16 cellular contexts compared by ENCODE assay signal in the genomic region with DNA sequence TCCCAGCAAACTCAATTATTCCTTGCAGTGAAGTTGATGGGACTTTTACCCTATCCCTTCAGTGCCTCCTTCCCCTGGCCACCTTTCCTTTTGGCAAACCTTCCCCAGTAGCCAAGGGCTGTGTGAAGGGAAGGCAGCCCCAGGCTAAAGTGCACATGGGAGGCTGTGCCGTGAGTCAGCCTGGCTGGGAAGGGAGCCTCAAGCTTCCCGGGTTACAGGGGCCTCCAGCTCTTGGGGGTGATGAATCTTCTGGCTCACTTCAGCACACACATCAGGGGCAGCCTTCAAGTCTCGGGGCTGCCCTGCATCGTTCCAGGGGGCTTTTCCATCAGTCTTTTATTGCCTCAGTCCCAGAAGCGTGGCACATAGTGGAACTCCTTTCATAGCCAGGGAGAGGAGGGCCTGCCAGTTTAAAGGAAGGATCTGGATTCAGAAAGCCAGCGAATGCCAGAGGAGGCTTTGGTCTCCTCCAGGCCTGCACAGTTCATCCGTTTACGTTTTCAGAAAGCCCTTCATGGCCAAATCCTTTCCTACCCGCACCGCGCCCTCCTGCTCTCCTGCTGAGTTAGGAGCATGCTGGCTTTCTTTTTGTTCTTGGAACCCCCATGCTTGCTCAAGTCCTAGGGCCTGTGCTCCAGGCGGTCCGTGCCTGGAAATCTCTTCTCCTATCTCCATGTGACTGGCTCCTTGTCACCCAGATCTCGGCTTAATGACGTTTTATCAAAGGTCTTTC.
DNase-seq lines count a peak whose midpoint lies in the region; ATAC-seq, FAIRE-seq and TF ChIP-seq lines count a peak whose summit lies in the region.
"Had no signal": no experiment of that assay in that cellular context is flagged by ENCODE, and none has a peak within 500 bp of the region (broad histone marks: within the 10 kb centered on the region; RNA-seq: fewer than 3 reads in every experiment).

No MANE protein-coding gene starts in this region.

- H3K79me2 ChIP-seq in astrocyte (ENCODE audit: insufficient read depth, low read length), result no peaks in the 10 kb centered on the region

- no peaks in the 10 kb centered on the region for H4K20me1 ChIP-seq in astrocyte (ENCODE audit: insufficient read depth, low read length)

- intact Hi-C loops in left cardiac atrium (cut with DNase I) (no loop called here), left ventricle myocardium superior (cut with micrococcal nuclease) (no loop called here), vagina (cut with DNase I) (no loop called here), upper lobe of right lung (cut with DNase I) (no loop called here)

- no peak overlapping the region for H3K9ac ChIP-seq in astrocyte (ENCODE audit: low read length)

- H3K36me3 ChIP-seq in astrocyte (ENCODE audit: insufficient read depth, low read length), result no peaks in the 10 kb centered on the region
- H3K36me3 ChIP-seq in vagina, result no peaks in the 10 kb centered on the region
- no peaks in the 10 kb centered on the region for H3K36me3 ChIP-seq in upper lobe of right lung
- H3K36me3 ChIP-seq: heart left ventricle had no signal

- peak overlapping the region; percentile 10 for H2AFZ ChIP-seq in astrocyte (ENCODE audit: low read depth, low read length)

- H3K27ac ChIP-seq in astrocyte (ENCODE audit: low read depth, low read length), result no peak overlapping the region
- peak overlapping the region; percentile 66 for H3K27ac ChIP-seq in vagina
- no peak overlapping the region for H3K27ac ChIP-seq in upper lobe of right lung
- H3K27ac ChIP-seq: heart left ventricle had no signal

- H3K4me1 ChIP-seq in astrocyte (ENCODE audit: insufficient read depth, low read length), result no peaks in the 10 kb centered on the region
- peaks cover 29% of the 10 kb centered on the region for H3K4me1 ChIP-seq in vagina
- no peaks in the 10 kb centered on the region for H3K4me1 ChIP-seq in upper lobe of right lung
- H3K4me1 ChIP-seq: heart left ventricle had no signal

- peak; percentile 50 for DNase-seq in left cardiac atrium
- DNase-seq in left ventricle myocardium superior, result no peak
- no peak for DNase-seq in astrocyte (ENCODE audit: low read depth)
- peak; percentile 10 for DNase-seq in kidney tubule cell (ENCODE audit: low spot score)
- no peak for DNase-seq in vagina (ENCODE audit: extremely low spot score in 2 of 2)
- no peak for DNase-seq in HTR-8/SVneo (ENCODE audit: insufficient read length, low spot score)
- DNase-seq in upper lobe of right lung, result no peak
- no peak for DNase-seq in activated CD8-positive, alpha-beta memory T cell treated with anti-CD3 and anti-CD28 coated beads, Interleukin-2, amount 50 U/mL, for 4 hours
- DNase-seq: activated naive CD4-positive, alpha-beta T cell; CD8-positive, alpha-beta memory T cell; effector CD4-positive, alpha-beta T cell; heart left ventricle; NCI-H1092; stimulated activated CD4-positive, alpha-beta T cell treated with anti-CD3 and anti-CD28 coated beads, Interleukin-2, amount 100 ng/mL, for 24 hours had no signal

- H3K4me3 Mint-ChIP-seq in astrocyte (ENCODE audit: unreplicated experiment), result peak overlapping the region; percentile 25
- H3K4me3 Mint-ChIP-seq: CD8-positive, alpha-beta memory T cell; type B pancreatic cell had no signal

- H3K4me1 Mint-ChIP-seq in astrocyte (ENCODE audit: low read depth, unreplicated experiment), result no peaks in the 10 kb centered on the region
- H3K4me1 Mint-ChIP-seq: CD8-positive, alpha-beta memory T cell had no signal

- peaks cover 43% of the 10 kb centered on the region for H3K27me3 Mint-ChIP-seq in astrocyte (ENCODE audit: low read depth, unreplicated experiment)
- H3K27me3 Mint-ChIP-seq: CD8-positive, alpha-beta memory T cell had no signal

- TF ChIP-seq POLR2A in vagina (IDR thresholded peaks at IDR 0.05), result no peak

- H3K9me3 ChIP-seq in astrocyte (ENCODE audit: insufficient read depth, low read depth, low read length), result no peaks in the 10 kb centered on the region
- H3K9me3 ChIP-seq in vagina, result no peaks in the 10 kb centered on the region
- no peaks in the 10 kb centered on the region for H3K9me3 ChIP-seq in upper lobe of right lung
- H3K9me3 ChIP-seq: heart left ventricle had no signal

- no peak for FAIRE-seq in astrocyte (lab: Jason Lieb, UNC)
- FAIRE-seq in HTR-8/SVneo (lab: Jason Lieb, UNC), result no peak
- FAIRE-seq: GM19239 had no signal

- H3K27ac Mint-ChIP-seq in astrocyte (ENCODE audit: unreplicated experiment), result no peak overlapping the region
- H3K27ac Mint-ChIP-seq: type B pancreatic cell had no signal

- no peak overlapping the region for H3K4me2 ChIP-seq in astrocyte (ENCODE audit: low read length)

- H3K36me3 Mint-ChIP-seq in astrocyte (ENCODE audit: low read depth, unreplicated experiment), result no peaks in the 10 kb centered on the region
- H3K36me3 Mint-ChIP-seq: CD8-positive, alpha-beta memory T cell; type B pancreatic cell had no signal

- H3K9me3 Mint-ChIP-seq in astrocyte (ENCODE audit: unreplicated experiment), result no peaks in the 10 kb centered on the region
- H3K9me3 Mint-ChIP-seq: type B pancreatic cell had no signal

- peaks cover 6% of the 10 kb centered on the region for H3K27me3 ChIP-seq in astrocyte (ENCODE audit: insufficient read depth, low read length)
- H3K27me3 ChIP-seq in vagina, result no peaks in the 10 kb centered on the region
- no peaks in the 10 kb centered on the region for H3K27me3 ChIP-seq in upper lobe of right lung
- H3K27me3 ChIP-seq: heart left ventricle had no signal

- ATAC-seq in left cardiac atrium (peak in 1 of 2 donors; percentile 47), left ventricle myocardium superior (no peak), upper lobe of right lung (no peak)
- ATAC-seq: heart left ventricle had no signal

- H3K4me3 ChIP-seq in astrocyte (ENCODE audit: insufficient read depth, low read depth, low read length) (no peak overlapping the region), vagina (no peak overlapping the region), upper lobe of right lung (no peak overlapping the region)
- H3K4me3 ChIP-seq: heart left ventricle had no signal

- TF ChIP-seq CTCF in astrocyte (IDR thresholded peaks at IDR 0.05; ENCODE audit: insufficient read depth, low read depth, low read length) (no peak), vagina (IDR thresholded peaks at IDR 0.05) (no peak), upper lobe of right lung (IDR thresholded peaks at IDR 0.05) (no peak)

Comparison
In these comparisons a context has a peak if more than half of its experiments do, and no peak if none do; other contexts are left out.
1. DNase-seq: peak in left cardiac atrium (single experiment) and kidney tubule cell (single experiment); none in left ventricle myocardium superior (single experiment), astrocyte (single experiment), vagina (0 of 2), HTR-8/SVneo (single experiment), upper lobe of right lung (single experiment) and activated CD8-positive, alpha-beta memory T cell treated with anti-CD3 and anti-CD28 coated beads, Interleukin-2, amount 50 U/mL, for 4 hours (single experiment).